ENCODE assay signal across 21 cellular contexts in the genomic region with DNA sequence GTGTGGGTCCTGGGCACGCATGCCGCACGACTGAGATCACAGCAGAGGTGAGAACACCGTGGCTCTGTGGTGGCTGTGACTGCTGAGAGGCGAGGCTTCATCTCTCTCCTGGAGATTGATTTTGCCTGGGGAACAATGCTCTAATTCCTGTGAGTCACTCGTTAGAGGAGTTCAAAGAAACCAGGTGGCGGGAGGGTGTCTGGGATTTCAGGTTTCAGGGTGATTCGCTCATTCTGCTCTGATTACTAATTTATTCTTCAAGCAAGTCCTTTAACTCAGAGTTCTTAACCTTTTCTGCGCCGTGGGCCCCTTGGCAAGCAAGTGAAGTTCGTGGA. TPM values are rescaled to one million over a fixed set of nuclear protein-coding genes. Genes with fewer than 3 reads are reported as not detected.
DNase-seq lines count a peak whose midpoint lies in the region; ATAC-seq, FAIRE-seq and TF ChIP-seq lines count a peak whose summit lies in the region.
"Had no signal": no experiment of that assay in that cellular context is flagged by ENCODE, and none has a peak within 500 bp of the region (broad histone marks: within the 10 kb centered on the region; RNA-seq: fewer than 3 reads in every experiment).

No MANE protein-coding gene starts in this region.

- no peaks in the 10 kb centered on the region for H3K9me2 ChIP-seq in GM23248 (ENCODE audit: insufficient read depth)

- TF ChIP-seq POLR2A in H1 (IDR thresholded peaks at IDR 0.05; ENCODE audit: control extremely low read depth in 1 of 2, low read depth in 2 of 2, low read length in 2 of 2) = no peak

- H3K4ac ChIP-seq in H1 (replicated peaks; ENCODE audit: insufficient read length, low read depth, low read length) = peak overlapping the region; percentile 79

- peaks cover 3% of the 10 kb centered on the region; the same call in 1 of the 2 replicates for H3F3A ChIP-seq in GM23248 (ENCODE audit: insufficient read depth)

- in situ Hi-C loops in GM23248 (cut with MboI) = no loop called here

- TF ChIP-seq CTCF in H1 (IDR thresholded peaks at IDR 0.05; ENCODE audit: control extremely low read depth in 1 of 3, insufficient read depth in 1 of 3, low read depth in 1 of 3, low read length in 3 of 3) = no peak

- H4K20me1 ChIP-seq in GM23248 (ENCODE audit: insufficient read depth) (no peaks in the 10 kb centered on the region), H1 (replicated peaks in 1 of 2; ENCODE audit: control insufficient read depth in 1 of 2, insufficient read depth in 2 of 2, low read length in 2 of 2) (peaks cover 14 to 20% of the 10 kb centered on the region in 2 experiments)
- H4K20me1 ChIP-seq: BLaER1 treated with 17β-estradiol and CSF1 and Interleukin-3, amounts not matched to agents 10 nM and 100 nM had no signal

- H3K23ac ChIP-seq in H1 (ENCODE audit: insufficient read length) = no peak overlapping the region

- no peak overlapping the region for H3K14ac ChIP-seq in H1 (ENCODE audit: insufficient read length)

- H3K27ac ChIP-seq in GM23248 = no peak overlapping the region
- H3K27ac ChIP-seq in H1 (ENCODE audit: low read depth, low read length) = no peak overlapping the region
- H3K27ac ChIP-seq in SJCRH30 = no peak overlapping the region
- H3K27ac ChIP-seq: BLaER1 treated with 17β-estradiol and CSF1 and Interleukin-3, amounts not matched to agents 10 nM and 100 nM; prostate gland had no signal

- 63 to 70% methylated on average over 11 of the region's 11 CpGs for WGBS in GM23248 (ENCODE audit: low coverage in 1 of 2, low lambda C conversion rate in 2 of 2, missing lambda C conversion rate in 2 of 2), 2 experiments
- WGBS in H1 (ENCODE audit: extremely low coverage in 1 of 2, insufficient coverage in 1 of 2, insufficient read length in 1 of 2, insufficient replicate concordance in 2 of 2, low coverage in 1 of 2, low lambda C conversion rate in 2 of 2, missing lambda C conversion rate in 1 of 2), 2 experiments = 83% methylated on average over 10 of the region's 11 CpGs; no CpG with 5 or more reads in 1 of the 2 experiments

- H3K23me2 ChIP-seq in H1 (ENCODE audit: low read depth, low read length) = no peaks in the 10 kb centered on the region

- H3K9ac ChIP-seq in GM23248 (no peak overlapping the region), H1 (replicated peaks in 1 of 4; ENCODE audit: extremely low read depth in 1 of 4, low read depth in 3 of 4, low read length in 3 of 4) (no peak overlapping the region)
- H3K9ac ChIP-seq: BLaER1 treated with 17β-estradiol and CSF1 and Interleukin-3, amounts not matched to agents 10 nM and 100 nM had no signal

- no peak for TF ChIP-seq EP300 in H1 (IDR thresholded peaks at IDR 0.05; ENCODE audit: borderline replicate concordance in 1 of 2, low read depth in 2 of 2, low read length in 2 of 2)

- FAIRE-seq in H1 (lab: Jason Lieb, UNC) = no peak
- FAIRE-seq: endometrium, GM12878 had no signal

- no peaks in the 10 kb centered on the region for H3K27me3 ChIP-seq in GM23248 (replicated peaks; ENCODE audit: insufficient read depth)
- no peaks in the 10 kb centered on the region for H3K27me3 ChIP-seq in H1 (replicated peaks in 1 of 4; ENCODE audit: control insufficient read depth in 3 of 4, extremely low read depth in 1 of 4, insufficient read depth in 3 of 4, low read length in 3 of 4)
- H3K27me3 ChIP-seq in SJCRH30 = no peaks in the 10 kb centered on the region
- H3K27me3 ChIP-seq: BLaER1 treated with 17β-estradiol and CSF1 and Interleukin-3, amounts not matched to agents 10 nM and 100 nM had no signal

- H3K56ac ChIP-seq in H1 (replicated peaks; ENCODE audit: insufficient read length, low read depth, low read length) = no peak overlapping the region

- no peak overlapping the region for H4K5ac ChIP-seq in H1 (ENCODE audit: insufficient read length, low read depth, low read length)

- peak overlapping the region; percentile 88; the same call in 1 of the 2 replicates for H3K18ac ChIP-seq in H1 (ENCODE audit: extremely low read depth, low read length)

- CTCF ChIA-PET in H1 (lab: Charles Lee; ENCODE audit: partially characterized antibody) = interaction anchor here (0.9 to 1.2 kb wide), 2 partner anchors 9 to 167 kb away, joined by 3 read pairs; no protein-coding TSS in a partner anchor

- H2BK120ac ChIP-seq in H1 (replicated peaks; ENCODE audit: low read depth, low read length) = no peak overlapping the region

- peak overlapping the region; percentile 36; the same call in 1 of the 2 replicates for H2BK15ac ChIP-seq in H1 (ENCODE audit: low read length)

- TF ChIP-seq RAD21 in H1 (IDR thresholded peaks at IDR 0.05 in 1 of 2, conservative IDR thresholded peaks at IDR 0.05 in 1 of 2; ENCODE audit: low read depth in 2 of 2, low read length in 2 of 2) = no peak

- POLR2A ChIA-PET in H1 (lab: Charles Lee; ENCODE audit: partially characterized antibody) = no interaction called here

- H3K79me2 ChIP-seq in GM23248 (ENCODE audit: insufficient read depth) (peaks cover 71% of the 10 kb centered on the region), H1 (ENCODE audit: control insufficient read depth in 1 of 2, insufficient read depth in 2 of 2, low read length in 2 of 2) (peaks cover under 1 to 82% of the 10 kb centered on the region in 2 experiments; a peak in 3 of 4 replicates)

- H2AFZ ChIP-seq in GM23248 (no peak overlapping the region), H1 (ENCODE audit: low read length) (no peak overlapping the region)

- DNase-seq in GM23248 (peak; percentile 43), M059J (ENCODE audit: low read depth) (peak; percentile 83), H1 (ENCODE audit: low read depth in 1 of 2, low spot score in 2 of 2) (no peak), mucosa of gallbladder (ENCODE audit: low spot score) (peak; percentile 40), SJCRH30 (no peak), NCI-H82 treated with DMSO at 0.1 percent for 48 hours (lab: John Stamatoyannopoulos, UW; ENCODE audit: unreplicated experiment) (no peak)
- no peak for DNase-seq in activated effector memory CD4-positive, alpha-beta T cell treated with anti-CD3 and anti-CD28 coated beads, Interleukin-2, amount 50 U/mL, for 16 hours
- DNase-seq: activated CD4-positive, alpha-beta T cell treated with anti-CD3 and anti-CD28 coated beads for 36 hours; activated naive CD8-positive, alpha-beta T cell treated with anti-CD3 and anti-CD28 coated beads for 36 hours; Kasumi-1; left cardiac atrium; NCI-H146; NCI-H526; stimulated activated CD4-positive, alpha-beta T cell treated with anti-CD3 and anti-CD28 coated beads, Interleukin-15, amount 100 ng/mL, for 24 hours; T-helper 17 cell had no signal

- no peaks in the 10 kb centered on the region for H3K9me3 ChIP-seq in GM23248 (ENCODE audit: low read depth)
- no peaks in the 10 kb centered on the region for H3K9me3 ChIP-seq in H1 (ENCODE audit: insufficient read depth in 2 of 2, low read depth in 1 of 2, low read length in 1 of 2)
- no peaks in the 10 kb centered on the region for H3K9me3 ChIP-seq in SJCRH30 (replicated peaks)
- H3K9me3 ChIP-seq: BLaER1 treated with 17β-estradiol and CSF1 and Interleukin-3, amounts not matched to agents 10 nM and 100 nM; HAP-1; prostate gland had no signal

- H3K4me1 ChIP-seq in GM23248 (ENCODE audit: insufficient read depth) (peaks cover 21% of the 10 kb centered on the region), H1 (replicated peaks in 1 of 4; ENCODE audit: control insufficient read depth in 3 of 4, insufficient read depth in 4 of 4, low read length in 3 of 4) (peaks cover 12 to 53% (median 36%) of the 10 kb centered on the region in 4 experiments), SJCRH30 (peaks cover 32% of the 10 kb centered on the region)
- H3K4me1 ChIP-seq: HAP-1, prostate gland had no signal

- H2AK5ac ChIP-seq in H1 (ENCODE audit: low read depth, low read length) = peak overlapping the region; percentile 78

- H4K91ac ChIP-seq in H1 (replicated peaks; ENCODE audit: insufficient read length, low read length) = peak overlapping the region; percentile 87

- H3K4me3 ChIP-seq in GM23248 (no peak overlapping the region), H1 (ENCODE audit: extremely low read depth in 1 of 4, insufficient read depth in 2 of 4, low read depth in 3 of 4, low read length in 4 of 4) (no peak overlapping the region), SJCRH30 (no peak overlapping the region)
- H3K4me3 ChIP-seq: BLaER1 treated with 17β-estradiol and CSF1 and Interleukin-3, amounts not matched to agents 10 nM and 100 nM; GM12878; HAP-1; prostate gland had no signal

- peak overlapping the region; percentile 63 for H2BK5ac ChIP-seq in H1 (ENCODE audit: low read depth, low read length)

- H4K8ac ChIP-seq in H1 (ENCODE audit: extremely low read depth, insufficient read depth, low read length) = no peak overlapping the region

- H3K36me3 ChIP-seq in GM23248 (ENCODE audit: low read depth) (no peaks in the 10 kb centered on the region), H1 (ENCODE audit: control insufficient read depth in 2 of 4, insufficient read depth in 4 of 4, low read length in 3 of 4) (no peaks in the 10 kb centered on the region), SJCRH30 (no peaks in the 10 kb centered on the region)
- H3K36me3 ChIP-seq: BLaER1 treated with 17β-estradiol and CSF1 and Interleukin-3, amounts not matched to agents 10 nM and 100 nM; HAP-1; prostate gland had no signal

- peaks cover 19% of the 10 kb centered on the region for H3K79me1 ChIP-seq in H1 (ENCODE audit: low read depth, low read length)

- ATAC-seq in HG03432 (IDR thresholded peaks at IDR 0.05; ENCODE audit: unreplicated experiment) = no peak
- ATAC-seq: activated CD4-positive, alpha-beta T cell treated with anti-CD3 and anti-CD28 coated beads for 36 hours; GM12878; left cardiac atrium; T-helper 17 cell had no signal

- H2BK12ac ChIP-seq in H1 (ENCODE audit: low read depth, low read length) = peak overlapping the region; percentile 30; the same call in 1 of the 2 replicates

- no peak overlapping the region; the same call in none of the 2 replicates for H2BK20ac ChIP-seq in H1 (ENCODE audit: low read length)

- no peak overlapping the region for H3K4me2 ChIP-seq in GM23248 (ENCODE audit: unreplicated experiment)
- H3K4me2 ChIP-seq in H1 (ENCODE audit: insufficient read depth in 1 of 2, low read depth in 2 of 2, low read length in 2 of 2) = peak overlapping the region in 1 of 2 experiments; percentile 7; a peak in 1 of 4 replicates
- H3K4me2 ChIP-seq: BLaER1 treated with 17β-estradiol and CSF1 and Interleukin-3, amounts not matched to agents 10 nM and 100 nM had no signal

RNA-seq across cellular contexts. Expression of a gene that starts 56.3 kb away (rescaled TPM):
- total RNA-seq in GM23248 (2014; rRNA removed; shearing (Covaris generic)) = 5.1 and 8.3 TPM in 2 replicates
- polyA plus RNA-seq in GM23248 (2016; fragmentation: Nextera tagmentation; extraction: Ambion mirVana) (9.0 and 9.6 TPM in 2 replicates), H1 (2011; rRNA removed) (18.4 and 28.8 TPM in 2 replicates)
- total RNA-seq in M059J (2014; rRNA removed; shearing (Covaris generic)) = 0.76 and 4.3 TPM in 2 replicates
- 46.9 and 49.8 TPM in 2 replicates for total RNA-seq in H1 (2021; fragmentation: NEBNext Ultra II Directional; extraction: Animal tissue kit (Norgen Biotek cat#: 25700))
- 12.7 TPM for polyA plus RNA-seq in H1 (2011; cell fraction: cytosol; rRNA removed)
- polyA plus RNA-seq in H1 (2011; cell fraction: nucleus; rRNA removed) = 59.5 TPM
- 17.6 to 27.8 TPM (median 24.7 TPM) in 4 replicates for polyA plus RNA-seq in H1 (2012, experiment 1 of 2)
- polyA plus RNA-seq in H1 (2012, experiment 2 of 2) = 9.7 TPM
- 17.1 TPM for polyA plus RNA-seq in H1 (2013, experiment 1 of 2)
- 16.9 TPM for polyA plus RNA-seq in H1 (2013, experiment 2 of 2)
- 17.2 and 19.9 TPM in 2 replicates for polyA minus RNA-seq in H1 (2011; rRNA and poly(A)+ RNA removed)
- 23.0 TPM for polyA minus RNA-seq in H1 (2011; cell fraction: cytosol; rRNA and poly(A)+ RNA removed)
- 42.4 TPM for polyA minus RNA-seq in H1 (2011; cell fraction: nucleus; rRNA and poly(A)+ RNA removed)
- 9.2 TPM for total RNA-seq in mucosa of gallbladder
- total RNA-seq in SJCRH30 (2014; rRNA removed; shearing (Covaris generic)) = 13.0 and 18.4 TPM in 2 replicates
- total RNA-seq: activated CD4-positive, alpha-beta T cell treated with anti-CD3 and anti-CD28 coated beads for 36 hours; activated naive CD8-positive, alpha-beta T cell treated with anti-CD3 and anti-CD28 coated beads for 36 hours; GM12878; T-helper 17 cell had no signal

Comparison
In these comparisons a context has a peak if more than half of its experiments do, and no peak if none do; other contexts are left out.
1. DNase-seq: peak in GM23248 (single experiment), M059J (single experiment) and mucosa of gallbladder (single experiment); none in H1 (0 of 2), activated effector memory CD4-positive, alpha-beta T cell treated with anti-CD3 and anti-CD28 coated beads, Interleukin-2, amount 50 U/mL, for 16 hours (single experiment), SJCRH30 (0 of 2) and NCI-H82 treated with DMSO at 0.1 percent for 48 hours (single experiment).